In genomic region chr12:21764063-21764462, GRCh38 we compare ENCODE assay signal across 25 cellular contexts. TPM values are rescaled to one million over a fixed set of nuclear protein-coding genes. Genes with fewer than 3 reads are reported as not detected.
"Had no signal": no experiment of that assay in that cellular context is flagged by ENCODE, and none has a peak within 500 bp of the region (broad histone marks: within the 10 kb centered on the region; RNA-seq: fewer than 3 reads in every experiment).

No MANE protein-coding gene starts in this region.

- H3K27me3 ChIP-seq: neutrophil, suprapubic skin, tibial artery had no signal

- FAIRE-seq: astrocyte, urothelium cell line had no signal

- H3K4me1 ChIP-seq: tibial artery had no signal

- H3K27ac ChIP-seq: neutrophil, suprapubic skin, tibial artery had no signal

- DNase-seq: activated CD4-positive, alpha-beta memory T cell treated with anti-CD3 and anti-CD28 coated beads, Interleukin-2, amount 10 ng/mL, durations not matched to agents 7 days and 5 days; activated CD4-positive, alpha-beta T cell treated with anti-CD3 and anti-CD28 coated beads for 1 hour; activated CD4-positive, alpha-beta T cell treated with anti-CD3 and anti-CD28 coated beads, Interleukin-2, amount 10 ng/mL, durations not matched to agents 7 days and 5 days; activated CD8-positive, alpha-beta memory T cell treated with anti-CD3 and anti-CD28 coated beads, Interleukin-2, amount 50 U/mL, for 48 hours; activated gamma-delta T cell; activated naive CD4-positive, alpha-beta T cell treated with anti-CD3 and anti-CD28 coated beads, Interleukin-2, amount 10 ng/mL, durations not matched to agents 7 days and 5 days; activated naive CD8-positive, alpha-beta T cell treated with anti-CD3 and anti-CD28 coated beads, Interleukin-2, amount 10 ng/mL, durations not matched to agents 7 days and 5 days; activated T-cell treated with anti-CD3 and anti-CD28 coated beads, Interleukin-2, amount 50 U/mL, for 24 hours; amniotic stem cell; central memory CD4-positive, alpha-beta T cell; endodermal cell; foreskin fibroblast; head of caudate nucleus; hypothalamus; immature natural killer cell; kidney glomerular epithelial cell; nephron progenitor cell; stimulated activated naive CD4-positive, alpha-beta T cell; tibial artery had no signal

- H3K4me3 ChIP-seq: suprapubic skin, tibial artery had no signal

- ATAC-seq: esophagus mucosa had no signal

- H3K36me3 ChIP-seq: neutrophil, suprapubic skin had no signal

- H3K9me3 ChIP-seq: neutrophil, suprapubic skin, tibial artery had no signal

RNA-seq across cellular contexts. Expression of gene KCNJ8, which starts 10.4 kb away (rescaled TPM):
- total RNA-seq: activated CD4-positive, alpha-beta memory T cell treated with anti-CD3 and anti-CD28 coated beads, Interleukin-2, amount 10 ng/mL, durations not matched to agents 7 days and 5 days; activated CD4-positive, alpha-beta T cell treated with anti-CD3 and anti-CD28 coated beads, Interleukin-2, amount 10 ng/mL, durations not matched to agents 7 days and 5 days; activated naive CD8-positive, alpha-beta T cell treated with anti-CD3 and anti-CD28 coated beads, Interleukin-2, amount 10 ng/mL, durations not matched to agents 7 days and 5 days; lung microvascular endothelial cell had no signal
- polyA plus RNA-seq: immature natural killer cell had no signal
